17 cellular contexts compared by ENCODE assay signal in genomic region chr3:107993771-107994170, GRCh38.
DNase-seq lines count a peak whose midpoint lies in the region; ATAC-seq, FAIRE-seq and TF ChIP-seq lines count a peak whose summit lies in the region.
"Had no signal": no experiment of that assay in that cellular context is flagged by ENCODE, and none has a peak within 500 bp of the region (broad histone marks: within the 10 kb centered on the region; RNA-seq: fewer than 3 reads in every experiment).

No MANE protein-coding gene starts in this region.

- H3K27me3 ChIP-seq in ACC112 (ENCODE audit: insufficient read depth, low read length) (no peaks in the 10 kb centered on the region), IMR-90 (ENCODE audit: control insufficient read depth, insufficient read depth, low read length) (peaks cover 2% of the 10 kb centered on the region; the same call in 1 of the 2 replicates), brain microvascular endothelial cell (replicated peaks) (no peaks in the 10 kb centered on the region), hepatocyte (no peaks in the 10 kb centered on the region), gastroesophageal sphincter (no peaks in the 10 kb centered on the region)
- H3K27me3 ChIP-seq: ascending aorta, SJSA1 had no signal

- no peak overlapping the region for H2AFZ ChIP-seq in ACC112 (ENCODE audit: low read length, unreplicated experiment)
- H2AFZ ChIP-seq in IMR-90 (replicated peaks; ENCODE audit: low read length, poor library complexity) = no peak overlapping the region
- H2AFZ ChIP-seq in hepatocyte = no peak overlapping the region

- H3K18ac ChIP-seq in IMR-90 (ENCODE audit: low read depth, low read length) = no peak overlapping the region

- TF ChIP-seq EP300 in gastroesophageal sphincter (IDR thresholded peaks at IDR 0.05) = no peak

- no peak for FAIRE-seq in kidney (lab: Jason Lieb, UNC)
- FAIRE-seq: GM19239 had no signal

- WGBS in IMR-90 (ENCODE audit: extremely low coverage in 2 of 2, insufficient read length in 1 of 2), 2 experiments = 33% methylated on average over 1 of the region's 1 CpG; no CpG with 5 or more reads in 1 of the 2 experiments
- WGBS in hepatocyte (ENCODE audit: low lambda C conversion rate, missing lambda C conversion rate) = 90% methylated on average over 1 of the region's 1 CpG
- 55% methylated on average over 1 of the region's 1 CpG; no CpG with 5 or more reads in 1 of the 2 donors for WGBS in gastroesophageal sphincter (ENCODE audit: low coverage in 1 of 2), 2 donors

- DNase-seq in IMR-90 (peak; percentile 22), brain microvascular endothelial cell (peak; percentile 9), hepatocyte (ENCODE audit: low spot score) (no peak), hippocampal formation (lab: John Stamatoyannopoulos, UW) (no peak), GM19238 (ENCODE audit: insufficient read length, low spot score) (no peak), kidney (no peak)
- DNase-seq: activated CD8-positive, alpha-beta memory T cell treated with anti-CD3 and anti-CD28 coated beads, Interleukin-2, amount 50 U/mL, for 4 hours; effector CD4-positive, alpha-beta T cell; HFFc6; NCI-H187; T-helper 9 cell had no signal

- peak; percentile 35; the same call in 1 of the 2 replicates for ATAC-seq in IMR-90 (ENCODE audit: low read depth)
- ATAC-seq in gastroesophageal sphincter = no peak
- ATAC-seq: activated CD4-positive, alpha-beta T cell treated with anti-CD3 and anti-CD28 coated beads for 36 hours had no signal

- H3K4ac ChIP-seq in IMR-90 (ENCODE audit: low read depth, low read length) = no peak overlapping the region

- H2BK120ac ChIP-seq in IMR-90 (ENCODE audit: low read depth, low read length) = no peak overlapping the region

- H3K4me1 ChIP-seq in ACC112 (ENCODE audit: control insufficient read depth, insufficient read depth, low read length, unreplicated experiment) (peaks cover 37% of the 10 kb centered on the region), IMR-90 (ENCODE audit: control insufficient read depth, insufficient read depth, low read length) (no peaks in the 10 kb centered on the region), hepatocyte (ENCODE audit: insufficient read depth) (peaks cover 23% of the 10 kb centered on the region), gastroesophageal sphincter (peaks cover 0 to 6% (median 0%) of the 10 kb centered on the region in 3 donors), kidney (ENCODE audit: control insufficient read depth in 1 of 2, insufficient read depth in 1 of 2, low read depth in 1 of 2, low read length in 2 of 2) (no peaks in the 10 kb centered on the region)
- H3K4me1 ChIP-seq: ascending aorta had no signal

- no peak for TF ChIP-seq RAD21 in IMR-90 (IDR thresholded peaks at IDR 0.05; ENCODE audit: low read length)

- H3K9me3 ChIP-seq in IMR-90 (ENCODE audit: control insufficient read depth, insufficient read depth, low read length) (no peaks in the 10 kb centered on the region), hepatocyte (ENCODE audit: low read depth) (no peaks in the 10 kb centered on the region), gastroesophageal sphincter (no peaks in the 10 kb centered on the region), kidney (ENCODE audit: control insufficient read depth in 1 of 2, low read length in 2 of 2) (no peaks in the 10 kb centered on the region)
- H3K9me3 ChIP-seq: ascending aorta, SJSA1 had no signal

- no peaks in the 10 kb centered on the region for H3K79me2 ChIP-seq in ACC112 (ENCODE audit: control insufficient read depth, insufficient read depth, low read length, unreplicated experiment)
- no peaks in the 10 kb centered on the region for H3K79me2 ChIP-seq in hepatocyte

- no peak overlapping the region for H2BK15ac ChIP-seq in IMR-90 (ENCODE audit: low read depth, low read length)

- intact Hi-C loops in IMR-90 (cut with micrococcal nuclease) = no loop called here
- intact Hi-C loops in kidney (cut with DNase I) = no loop called here

- no peak overlapping the region for H4K8ac ChIP-seq in IMR-90 (ENCODE audit: low read depth in 2 of 2, low read length in 2 of 2)

- peak overlapping the region; percentile 29; the same call in 1 of the 2 replicates for H3K27ac ChIP-seq in ACC112 (ENCODE audit: low read depth, low read length)
- H3K27ac ChIP-seq in IMR-90 (ENCODE audit: insufficient read depth, low read length) = no peak overlapping the region
- H3K27ac ChIP-seq in brain microvascular endothelial cell = no peak overlapping the region
- peak overlapping the region; percentile 14 for H3K27ac ChIP-seq in hepatocyte
- no peak overlapping the region for H3K27ac ChIP-seq in gastroesophageal sphincter
- no peak overlapping the region for H3K27ac ChIP-seq in kidney (ENCODE audit: low read depth in 2 of 2, low read length in 2 of 2)
- H3K27ac ChIP-seq: ascending aorta, SJSA1 had no signal

- no peak for TF ChIP-seq CTCF in IMR-90 (conservative IDR thresholded peaks at IDR 0.05; ENCODE audit: low read depth, low read length)
- TF ChIP-seq CTCF in brain microvascular endothelial cell (IDR thresholded peaks at IDR 0.05; ENCODE audit: low read depth, low read length, missing control alignments) = no peak
- TF ChIP-seq CTCF in hepatocyte (IDR thresholded peaks at IDR 0.05; ENCODE audit: poor library complexity) = no peak
- no peak for TF ChIP-seq CTCF in gastroesophageal sphincter (IDR thresholded peaks at IDR 0.05)
- no peak for TF ChIP-seq CTCF in kidney (IDR thresholded peaks at IDR 0.05; ENCODE audit: borderline replicate concordance, extremely low read depth, insufficient read depth)

- H3K9me2 ChIP-seq in hepatocyte (replicated peaks; ENCODE audit: insufficient read depth) = no peaks in the 10 kb centered on the region

- no peak overlapping the region for H3K56ac ChIP-seq in IMR-90 (ENCODE audit: extremely low read depth, insufficient read depth, low read length)

- H2AK9ac ChIP-seq in IMR-90 (replicated peaks; ENCODE audit: low read depth, low read length, poor library complexity) = no peak overlapping the region

- H4K91ac ChIP-seq in IMR-90 (ENCODE audit: insufficient read depth, low read depth, low read length) = no peak overlapping the region

- no peak overlapping the region for H2BK5ac ChIP-seq in IMR-90 (ENCODE audit: low read depth, low read length, poor library complexity, severe bottlenecking)

- no peak overlapping the region for H3K9ac ChIP-seq in IMR-90 (ENCODE audit: low read depth, low read length)
- H3K9ac ChIP-seq in kidney (ENCODE audit: low read length in 2 of 2) = no peak overlapping the region

- H4K5ac ChIP-seq in IMR-90 (ENCODE audit: low read depth, low read length) = no peak overlapping the region

- H3K23ac ChIP-seq in IMR-90 (ENCODE audit: low read depth, low read length) = no peak overlapping the region

- CTCF ChIA-PET in IMR-90 (lab: Yijun Ruan, JAX) = interaction anchor here (0.5 kb wide), 1 partner anchor 80 kb away, joined by 5 read pairs; no protein-coding TSS in a partner anchor

- POLR2A ChIA-PET in IMR-90 (lab: Charles Lee; ENCODE audit: unreplicated experiment) = no interaction called here

- BruUV-seq in IMR-90 (replicated peaks; lab: Mats Ljungman, UMichigan) = no TSS peak

- H3K4me2 ChIP-seq in IMR-90 (ENCODE audit: low read depth, low read length) (no peak overlapping the region), hepatocyte (peak overlapping the region; percentile 36)

- H2AK5ac ChIP-seq in IMR-90 (ENCODE audit: low read depth, low read length) = no peak overlapping the region

- H3K14ac ChIP-seq in IMR-90 (replicated peaks; ENCODE audit: low read depth, low read length) = no peak overlapping the region

- H2BK20ac ChIP-seq in IMR-90 (ENCODE audit: low read depth, low read length) = no peak overlapping the region

- H3K36me3 ChIP-seq in ACC112 (ENCODE audit: insufficient read depth, low read length) (no peaks in the 10 kb centered on the region), IMR-90 (ENCODE audit: control insufficient read depth, insufficient read depth, low read length) (no peaks in the 10 kb centered on the region), brain microvascular endothelial cell (replicated peaks) (no peaks in the 10 kb centered on the region), hepatocyte (replicated peaks; ENCODE audit: insufficient read depth, low read depth) (no peaks in the 10 kb centered on the region), gastroesophageal sphincter (no peaks in the 10 kb centered on the region), kidney (ENCODE audit: control insufficient read depth in 1 of 2, insufficient read depth in 2 of 2, low read length in 2 of 2) (no peaks in the 10 kb centered on the region)
- H3K36me3 ChIP-seq: ascending aorta, SJSA1 had no signal

- in situ Hi-C loops in IMR-90 (cut with MboI; ENCODE audit: low sequenced_read_pairs) (no loop called here), brain microvascular endothelial cell (cut with HindIII; ENCODE audit: low pct_ligation_motif_present, low sequenced_read_pairs) (no loop called here)

- H3K4me3 ChIP-seq in ACC112 (ENCODE audit: low read depth, low read length) (no peak overlapping the region; the same call in 1 of the 2 replicates), IMR-90 (ENCODE audit: insufficient read depth, low read depth, low read length) (no peak overlapping the region), brain microvascular endothelial cell (ENCODE audit: low read depth, low read length) (no peak overlapping the region), hepatocyte (no peak overlapping the region), gastroesophageal sphincter (no peak overlapping the region), kidney (ENCODE audit: low read length in 2 of 2) (no peak overlapping the region)
- H3K4me3 ChIP-seq: ascending aorta, SJSA1 had no signal

- H3K79me1 ChIP-seq in IMR-90 (ENCODE audit: low read depth in 1 of 2, low read length in 2 of 2) = no peaks in the 10 kb centered on the region

- H3K9me1 ChIP-seq in IMR-90 (ENCODE audit: insufficient read depth, low read length) = no peaks in the 10 kb centered on the region

- TF ChIP-seq POLR2A in IMR-90 (IDR thresholded peaks at IDR 0.05; ENCODE audit: low read depth, low read length) (no peak), gastroesophageal sphincter (IDR thresholded peaks at IDR 0.05) (no peak)

- H4K20me1 ChIP-seq in IMR-90 (ENCODE audit: insufficient read depth, low read length) (no peaks in the 10 kb centered on the region), hepatocyte (ENCODE audit: insufficient read depth, poor library complexity, severe bottlenecking) (no peaks in the 10 kb centered on the region)

- dilution Hi-C loops in IMR-90 (cut with HindIII; ENCODE audit: low sequenced_read_pairs, unreplicated experiment) = no loop called here

TF ChIP-seq in IMR-90, 13 proteins besides CTCF, POLR2A, EP300 and RAD21 (continues in another document):
- TF ChIP-seq MAFK (IDR thresholded peaks at IDR 0.05; ENCODE audit: low read depth, low read length) (no peak), CEBPB (IDR thresholded peaks at IDR 0.05; ENCODE audit: low read depth, low read length) (no peak), FOS (IDR thresholded peaks at IDR 0.05; ENCODE audit: low read depth, low read length) (no peak), MXI1 (IDR thresholded peaks at IDR 0.05; ENCODE audit: borderline replicate concordance, low read depth, low read length) (no peak), CHD1 (IDR thresholded peaks at IDR 0.05; ENCODE audit: low read depth, low read length) (no peak), BHLHE40 (IDR thresholded peaks at IDR 0.05; ENCODE audit: low read depth, low read length) (no peak)

Comparison
In these comparisons a context has a peak if more than half of its experiments do, and no peak if none do; other contexts are left out.
1. H3K27ac ChIP-seq: peak in ACC112 (single experiment) and hepatocyte (single experiment); none in IMR-90 (single experiment), brain microvascular endothelial cell (single experiment), gastroesophageal sphincter (0 of 4) and kidney (0 of 2).
2. DNase-seq: peak in IMR-90 (single experiment) and brain microvascular endothelial cell (single experiment); none in hepatocyte (single experiment), hippocampal formation (0 of 2), GM19238 (single experiment) and kidney (single experiment).